ENCODE assay signal across 1 cellular context in genomic region chr14:102086972-102087761, GRCh38.
TF ChIP-seq lines count a peak whose summit lies in the region.

Gene HSP90AA1, minus strand, starts transcription at chr14:102087044. Its CDS starts 666 bp downstream, at chr14:102086378.

TF ChIP-seq in HEK293, 187 proteins besides CTCF, POLR2A, EP300 and RAD21 (continued from another document):
- TF ChIP-seq ATF2 (tag by site-specific recombination; IDR thresholded peaks at IDR 0.05; ENCODE audit: low read depth) (no peak), KLF16 (tag by site-specific recombination; IDR thresholded peaks at IDR 0.05) (peak; percentile 84), ZNF354C (tag by site-specific recombination; IDR thresholded peaks at IDR 0.05; ENCODE audit: borderline replicate concordance, low read depth) (no peak), ZNF549 (tag by site-specific recombination; IDR thresholded peaks at IDR 0.05) (no peak), KLF1 (tag by site-specific recombination; IDR thresholded peaks at IDR 0.05) (peak; percentile 97), ZNF843 (tag by site-specific recombination; IDR thresholded peaks at IDR 0.05) (peak; percentile 22; the same call in 1 of the 2 replicates), ZNF239 (tag by site-specific recombination; IDR thresholded peaks at IDR 0.05) (0 out of 2 replicates have a peak, but pooled peaks have one; percentile 30), ZNF274 (IDR thresholded peaks at IDR 0.05; ENCODE audit: low read length) (no peak), ZNF274 (tag by site-specific recombination; IDR thresholded peaks at IDR 0.05; ENCODE audit: borderline replicate concordance) (no peak), REPIN1 (tag by site-specific recombination; IDR thresholded peaks at IDR 0.05; ENCODE audit: low read depth) (no peak), ZFP69B (tag by site-specific recombination; IDR thresholded peaks at IDR 0.05) (peak; percentile 31; the same call in 1 of the 2 replicates), ZFP37 (tag by site-specific recombination; IDR thresholded peaks at IDR 0.05) (0 out of 2 replicates have a peak, but pooled peaks have one; percentile 19), ZNF624 (tag by site-specific recombination; IDR thresholded peaks at IDR 0.05) (no peak), ZNF776 (tag by site-specific recombination; IDR thresholded peaks at IDR 0.05; ENCODE audit: borderline replicate concordance) (no peak), ZSCAN23 (tag by site-specific recombination; IDR thresholded peaks at IDR 0.05) (no peak), ZNF341 (tag by site-specific recombination; IDR thresholded peaks at IDR 0.05; ENCODE audit: low read depth) (peak; percentile 76), KLF10 (tag by site-specific recombination; IDR thresholded peaks at IDR 0.05) (peak; percentile 71; the same call in 1 of the 2 replicates), SP7 (tag by site-specific recombination; IDR thresholded peaks at IDR 0.05) (peak; percentile 58), YY2 (tag by site-specific recombination; IDR thresholded peaks at IDR 0.05) (no peak), AEBP2 (tag by site-specific recombination; IDR thresholded peaks at IDR 0.05; ENCODE audit: borderline replicate concordance) (no peak), ZNF221 (tag by site-specific recombination; IDR thresholded peaks at IDR 0.05; ENCODE audit: borderline replicate concordance) (peak; percentile 79; the same call in 1 of the 2 replicates), ZNF623 (tag by site-specific recombination; IDR thresholded peaks at IDR 0.05) (no peak), GLIS1 (tag by site-specific recombination; IDR thresholded peaks at IDR 0.05) (peak; percentile 75), ZNF394 (tag by site-specific recombination; IDR thresholded peaks at IDR 0.05; ENCODE audit: borderline replicate concordance) (peak; percentile 22; the same call in 1 of the 2 replicates), ZIC2 (tag by site-specific recombination; IDR thresholded peaks at IDR 0.05) (peak; percentile 86), MYNN (tag by site-specific recombination; IDR thresholded peaks at IDR 0.05; ENCODE audit: borderline replicate concordance) (no peak)
- TF ChIP-seq, protein P1, sequence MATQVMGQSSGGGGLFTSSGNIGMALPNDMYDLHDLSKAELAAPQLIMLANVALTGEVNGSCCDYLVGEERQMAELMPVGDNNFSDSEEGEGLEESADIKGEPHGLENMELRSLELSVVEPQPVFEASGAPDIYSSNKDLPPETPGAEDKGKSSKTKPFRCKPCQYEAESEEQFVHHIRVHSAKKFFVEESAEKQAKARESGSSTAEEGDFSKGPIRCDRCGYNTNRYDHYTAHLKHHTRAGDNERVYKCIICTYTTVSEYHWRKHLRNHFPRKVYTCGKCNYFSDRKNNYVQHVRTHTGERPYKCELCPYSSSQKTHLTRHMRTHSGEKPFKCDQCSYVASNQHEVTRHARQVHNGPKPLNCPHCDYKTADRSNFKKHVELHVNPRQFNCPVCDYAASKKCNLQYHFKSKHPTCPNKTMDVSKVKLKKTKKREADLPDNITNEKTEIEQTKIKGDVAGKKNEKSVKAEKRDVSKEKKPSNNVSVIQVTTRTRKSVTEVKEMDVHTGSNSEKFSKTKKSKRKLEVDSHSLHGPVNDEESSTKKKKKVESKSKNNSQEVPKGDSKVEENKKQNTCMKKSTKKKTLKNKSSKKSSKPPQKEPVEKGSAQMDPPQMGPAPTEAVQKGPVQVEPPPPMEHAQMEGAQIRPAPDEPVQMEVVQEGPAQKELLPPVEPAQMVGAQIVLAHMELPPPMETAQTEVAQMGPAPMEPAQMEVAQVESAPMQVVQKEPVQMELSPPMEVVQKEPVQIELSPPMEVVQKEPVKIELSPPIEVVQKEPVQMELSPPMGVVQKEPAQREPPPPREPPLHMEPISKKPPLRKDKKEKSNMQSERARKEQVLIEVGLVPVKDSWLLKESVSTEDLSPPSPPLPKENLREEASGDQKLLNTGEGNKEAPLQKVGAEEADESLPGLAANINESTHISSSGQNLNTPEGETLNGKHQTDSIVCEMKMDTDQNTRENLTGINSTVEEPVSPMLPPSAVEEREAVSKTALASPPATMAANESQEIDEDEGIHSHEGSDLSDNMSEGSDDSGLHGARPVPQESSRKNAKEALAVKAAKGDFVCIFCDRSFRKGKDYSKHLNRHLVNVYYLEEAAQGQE (tag by site-specific recombination; IDR thresholded peaks at IDR 0.05) = no peak
- TF ChIP-seq, protein P2, sequence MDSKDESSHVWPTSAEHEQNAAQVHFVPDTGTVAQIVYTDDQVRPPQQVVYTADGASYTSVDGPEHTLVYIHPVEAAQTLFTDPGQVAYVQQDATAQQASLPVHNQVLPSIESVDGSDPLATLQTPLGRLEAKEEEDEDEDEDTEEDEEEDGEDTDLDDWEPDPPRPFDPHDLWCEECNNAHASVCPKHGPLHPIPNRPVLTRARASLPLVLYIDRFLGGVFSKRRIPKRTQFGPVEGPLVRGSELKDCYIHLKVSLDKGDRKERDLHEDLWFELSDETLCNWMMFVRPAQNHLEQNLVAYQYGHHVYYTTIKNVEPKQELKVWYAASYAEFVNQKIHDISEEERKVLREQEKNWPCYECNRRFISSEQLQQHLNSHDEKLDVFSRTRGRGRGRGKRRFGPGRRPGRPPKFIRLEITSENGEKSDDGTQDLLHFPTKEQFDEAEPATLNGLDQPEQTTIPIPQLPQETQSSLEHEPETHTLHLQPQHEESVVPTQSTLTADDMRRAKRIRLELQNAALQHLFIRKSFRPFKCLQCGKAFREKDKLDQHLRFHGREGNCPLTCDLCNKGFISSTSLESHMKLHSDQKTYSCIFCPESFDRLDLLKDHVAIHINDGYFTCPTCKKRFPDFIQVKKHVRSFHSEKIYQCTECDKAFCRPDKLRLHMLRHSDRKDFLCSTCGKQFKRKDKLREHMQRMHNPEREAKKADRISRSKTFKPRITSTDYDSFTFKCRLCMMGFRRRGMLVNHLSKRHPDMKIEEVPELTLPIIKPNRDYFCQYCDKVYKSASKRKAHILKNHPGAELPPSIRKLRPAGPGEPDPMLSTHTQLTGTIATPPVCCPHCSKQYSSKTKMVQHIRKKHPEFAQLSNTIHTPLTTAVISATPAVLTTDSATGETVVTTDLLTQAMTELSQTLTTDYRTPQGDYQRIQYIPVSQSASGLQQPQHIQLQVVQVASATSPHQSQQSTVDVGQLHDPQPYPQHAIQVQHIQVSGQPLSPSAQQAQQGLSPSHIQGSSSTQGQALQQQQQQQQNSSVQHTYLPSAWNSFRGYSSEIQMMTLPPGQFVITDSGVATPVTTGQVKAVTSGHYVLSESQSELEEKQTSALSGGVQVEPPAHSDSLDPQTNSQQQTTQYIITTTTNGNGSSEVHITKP (tag by site-specific recombination; IDR thresholded peaks at IDR 0.05) = no peak
- TF ChIP-seq, protein P3, sequence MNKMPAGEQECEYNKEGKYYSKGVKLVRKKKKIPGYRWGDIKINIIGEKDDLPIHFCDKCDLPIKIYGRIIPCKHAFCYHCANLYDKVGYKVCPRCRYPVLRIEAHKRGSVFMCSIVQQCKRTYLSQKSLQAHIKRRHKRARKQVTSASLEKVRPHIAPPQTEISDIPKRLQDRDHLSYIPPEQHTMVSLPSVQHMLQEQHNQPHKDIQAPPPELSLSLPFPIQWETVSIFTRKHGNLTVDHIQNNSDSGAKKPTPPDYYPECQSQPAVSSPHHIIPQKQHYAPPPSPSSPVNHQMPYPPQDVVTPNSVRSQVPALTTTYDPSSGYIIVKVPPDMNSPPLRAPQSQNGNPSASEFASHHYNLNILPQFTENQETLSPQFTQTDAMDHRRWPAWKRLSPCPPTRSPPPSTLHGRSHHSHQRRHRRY (tag by site-specific recombination; IDR thresholded peaks at IDR 0.05) = no peak
- TF ChIP-seq, protein P4, sequence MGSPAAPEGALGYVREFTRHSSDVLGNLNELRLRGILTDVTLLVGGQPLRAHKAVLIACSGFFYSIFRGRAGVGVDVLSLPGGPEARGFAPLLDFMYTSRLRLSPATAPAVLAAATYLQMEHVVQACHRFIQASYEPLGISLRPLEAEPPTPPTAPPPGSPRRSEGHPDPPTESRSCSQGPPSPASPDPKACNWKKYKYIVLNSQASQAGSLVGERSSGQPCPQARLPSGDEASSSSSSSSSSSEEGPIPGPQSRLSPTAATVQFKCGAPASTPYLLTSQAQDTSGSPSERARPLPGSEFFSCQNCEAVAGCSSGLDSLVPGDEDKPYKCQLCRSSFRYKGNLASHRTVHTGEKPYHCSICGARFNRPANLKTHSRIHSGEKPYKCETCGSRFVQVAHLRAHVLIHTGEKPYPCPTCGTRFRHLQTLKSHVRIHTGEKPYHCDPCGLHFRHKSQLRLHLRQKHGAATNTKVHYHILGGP (tag by site-specific recombination; IDR thresholded peaks at IDR 0.05) = no peak
